ENCODE assay signal across 25 cellular contexts in the genomic region with DNA sequence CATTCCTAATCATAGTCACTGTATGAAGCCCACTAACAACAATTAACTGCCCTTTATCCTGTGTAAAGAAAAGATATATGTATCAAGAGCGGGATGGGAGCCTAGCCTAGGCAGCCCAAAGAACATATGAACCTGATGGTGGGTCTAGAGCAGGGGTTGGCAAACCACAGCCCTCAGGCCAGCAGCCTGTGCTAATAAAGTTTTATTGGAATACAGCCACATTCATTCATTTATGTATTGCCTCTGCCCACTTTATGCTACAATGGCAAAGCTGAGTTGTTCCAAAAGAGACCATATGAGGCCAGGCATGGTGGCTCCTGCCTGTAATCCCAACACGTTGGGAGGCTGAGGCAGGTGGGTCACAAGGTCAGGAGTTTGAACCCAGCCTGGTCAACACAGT.
"Had no signal": no experiment of that assay in that cellular context is flagged by ENCODE, and none has a peak within 500 bp of the region (broad histone marks: within the 10 kb centered on the region; RNA-seq: fewer than 3 reads in every experiment).

No MANE protein-coding gene starts in this region.

- H3K27me3 ChIP-seq: MG63, SJSA1 had no signal

- H3K9me3 ChIP-seq: MG63, SJSA1 had no signal

- FAIRE-seq: HTR-8/SVneo, RCC 7860 had no signal

- H3K4me3 ChIP-seq: MG63, SJSA1, SK-N-MC had no signal

- H3K27ac ChIP-seq: HL-60, SJSA1, SK-N-MC had no signal

- DNase-seq: Karpas-422, KG1, MG63, NCI-H1092, NCI-H1105 treated with DMSO at 0.1 percent for 48 hours, NCI-H1417 treated with DMSO at 0.1 percent for 48 hours, NCI-H146, NCI-H1694 treated with DMSO at 0.1 percent for 48 hours, NCI-H1930, NCI-H2081, NCI-H2107, NCI-H2227 treated with DMSO at 0.1 percent for 48 hours, NCI-H446, NCI-H510A, NCI-H524 treated with DMSO at 0.1 percent for 48 hours, NCI-H69, NCI-H774, Right ventricle myocardium superior, RPMI8226, SIG-M5 had no signal
